ENCODE assay signal across 9 cellular contexts in the genomic region with DNA sequence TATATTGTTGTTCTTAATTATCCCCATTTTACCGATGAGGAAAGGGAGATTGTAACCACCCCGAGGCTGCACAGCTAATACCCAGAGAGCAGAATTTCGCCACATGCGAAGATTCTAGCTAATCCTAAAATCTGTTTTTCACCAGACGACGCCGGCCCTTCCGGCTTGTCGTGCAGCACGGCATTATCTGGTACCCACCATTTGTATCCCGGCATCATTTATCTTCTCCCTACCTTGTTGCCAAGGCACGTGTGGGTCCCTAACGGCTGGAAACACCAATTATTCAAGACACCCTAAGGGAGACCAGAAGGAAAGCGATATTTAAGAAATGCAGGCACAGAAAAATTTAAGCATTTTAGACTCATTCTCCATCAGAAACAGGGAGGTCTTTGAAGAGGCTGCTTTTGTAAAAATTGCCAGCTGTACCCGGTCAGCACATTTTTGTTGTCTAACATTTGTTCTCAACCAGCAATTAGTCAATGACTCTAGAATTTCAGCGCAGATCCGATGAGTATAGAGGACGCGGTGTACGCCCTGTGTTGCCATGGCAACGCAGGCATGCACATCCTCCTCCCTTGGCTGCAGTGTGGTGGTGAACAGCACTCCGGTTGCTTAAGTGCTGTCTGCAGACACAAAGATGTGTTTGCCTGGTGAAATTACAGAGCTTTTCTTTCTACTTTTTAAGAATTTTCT.
A peak's percentile ranks its signal among the peaks of the same experiment; 100 is the strongest.
DNase-seq lines count a peak whose midpoint lies in the region; ATAC-seq, FAIRE-seq and TF ChIP-seq lines count a peak whose summit lies in the region.
"Had no signal": no experiment of that assay in that cellular context is flagged by ENCODE, and none has a peak within 500 bp of the region (broad histone marks: within the 10 kb centered on the region; RNA-seq: fewer than 3 reads in every experiment).

No MANE protein-coding gene starts in this region.

- peaks cover 15 to 16% of the 10 kb centered on the region in 2 donors for H3K9me3 Mint-ChIP-seq in activated naive CD4-positive, alpha-beta T cell treated with anti-CD3 and anti-CD28 coated beads, Interleukin-2, amount 50 U/mL, for 72 hours
- H3K9me3 Mint-ChIP-seq in stimulated activated memory B cell treated with anti-CD40 and anti-IgM and Interleukin-4, amounts not matched to agents 10 μg/mL and 1 μg/mL and 100 μg/mL, for 72 hours: peaks cover 9% of the 10 kb centered on the region
- peaks cover 4% of the 10 kb centered on the region for H3K9me3 Mint-ChIP-seq in activated T-cell treated with anti-CD3 and anti-CD28 coated beads, Interleukin-2, amount 50 U/mL, for 4 hours
- H3K9me3 Mint-ChIP-seq: central memory CD8-positive, alpha-beta T cell had no signal

- no peak for TF ChIP-seq CTCF in epithelial cell of esophagus (IDR thresholded peaks at IDR 0.05; ENCODE audit: insufficient read depth, low read depth, low read length, missing control alignments)

- no peak for ATAC-seq in activated naive CD4-positive, alpha-beta T cell treated with anti-CD3 and anti-CD28 coated beads, Interleukin-2, amount 50 U/mL, for 72 hours
- no peak for ATAC-seq in stimulated activated memory B cell treated with anti-CD40 and anti-IgM and Interleukin-4, amounts not matched to agents 10 μg/mL and 1 μg/mL and 100 μg/mL, for 72 hours
- no peak for ATAC-seq in activated T-cell treated with anti-CD3 and anti-CD28 coated beads, Interleukin-2, amount 50 U/mL, for 4 hours

- DNase-seq in H54 (ENCODE audit: insufficient read length, low spot score) (peak; percentile 65), NCI-H748 (lab: John Stamatoyannopoulos, UW; ENCODE audit: unreplicated experiment) (peak; percentile 99), epithelial cell of esophagus (ENCODE audit: low read depth) (peak; percentile 92), midbrain (lab: John Stamatoyannopoulos, UW) (peak; percentile 87), RKO (ENCODE audit: low spot score) (no peak)
- no peak for DNase-seq in activated naive CD4-positive, alpha-beta T cell treated with anti-CD3 and anti-CD28 coated beads, Interleukin-2, amount 50 U/mL, for 72 hours (ENCODE audit: low spot score in 2 of 2)
- DNase-seq in activated T-cell treated with anti-CD3 and anti-CD28 coated beads, Interleukin-2, amount 50 U/mL, for 4 hours: no peak

- no peak overlapping the region for H3K27ac Mint-ChIP-seq in activated naive CD4-positive, alpha-beta T cell treated with anti-CD3 and anti-CD28 coated beads, Interleukin-2, amount 50 U/mL, for 72 hours
- H3K27ac Mint-ChIP-seq in stimulated activated memory B cell treated with anti-CD40 and anti-IgM and Interleukin-4, amounts not matched to agents 10 μg/mL and 1 μg/mL and 100 μg/mL, for 72 hours: no peak overlapping the region

- FAIRE-seq in H54 (lab: Jason Lieb, UNC): peak; percentile 50

- no peak overlapping the region for H3K4me3 Mint-ChIP-seq in stimulated activated memory B cell treated with anti-CD40 and anti-IgM and Interleukin-4, amounts not matched to agents 10 μg/mL and 1 μg/mL and 100 μg/mL, for 72 hours
- H3K4me3 Mint-ChIP-seq in activated T-cell treated with anti-CD3 and anti-CD28 coated beads, Interleukin-2, amount 50 U/mL, for 4 hours: no peak overlapping the region
- H3K4me3 Mint-ChIP-seq: central memory CD8-positive, alpha-beta T cell had no signal

- no peaks in the 10 kb centered on the region for H3K4me1 Mint-ChIP-seq in stimulated activated memory B cell treated with anti-CD40 and anti-IgM and Interleukin-4, amounts not matched to agents 10 μg/mL and 1 μg/mL and 100 μg/mL, for 72 hours
- H3K4me1 Mint-ChIP-seq in activated T-cell treated with anti-CD3 and anti-CD28 coated beads, Interleukin-2, amount 50 U/mL, for 4 hours (ENCODE audit: low read depth): no peaks in the 10 kb centered on the region

- no peak overlapping the region for H3K4me3 ChIP-seq in epithelial cell of esophagus (ENCODE audit: low read length)

- no peak for TF ChIP-seq POLR2A in H54 (IDR thresholded peaks at IDR 0.05; ENCODE audit: low read depth, low read length)

- H3K36me3 Mint-ChIP-seq in activated naive CD4-positive, alpha-beta T cell treated with anti-CD3 and anti-CD28 coated beads, Interleukin-2, amount 50 U/mL, for 72 hours: peaks cover 14 to 19% of the 10 kb centered on the region in 2 donors
- H3K36me3 Mint-ChIP-seq in stimulated activated memory B cell treated with anti-CD40 and anti-IgM and Interleukin-4, amounts not matched to agents 10 μg/mL and 1 μg/mL and 100 μg/mL, for 72 hours: no peaks in the 10 kb centered on the region
- H3K36me3 Mint-ChIP-seq in activated T-cell treated with anti-CD3 and anti-CD28 coated beads, Interleukin-2, amount 50 U/mL, for 4 hours (ENCODE audit: insufficient read depth): no peaks in the 10 kb centered on the region

- H3K27me3 Mint-ChIP-seq in stimulated activated memory B cell treated with anti-CD40 and anti-IgM and Interleukin-4, amounts not matched to agents 10 μg/mL and 1 μg/mL and 100 μg/mL, for 72 hours: peaks cover 8% of the 10 kb centered on the region
- H3K27me3 Mint-ChIP-seq in activated T-cell treated with anti-CD3 and anti-CD28 coated beads, Interleukin-2, amount 50 U/mL, for 4 hours (ENCODE audit: low read depth): peaks cover 20% of the 10 kb centered on the region

Comparison
In these comparisons a context has a peak if more than half of its experiments do, and no peak if none do; other contexts are left out.
1. DNase-seq: peak in H54 (single experiment), NCI-H748 (single experiment), epithelial cell of esophagus (single experiment) and midbrain (single experiment); none in activated naive CD4-positive, alpha-beta T cell treated with anti-CD3 and anti-CD28 coated beads, Interleukin-2, amount 50 U/mL, for 72 hours (0 of 2), RKO (single experiment) and activated T-cell treated with anti-CD3 and anti-CD28 coated beads, Interleukin-2, amount 50 U/mL, for 4 hours (single experiment).